Comparison of ENCODE assay signal across 15 cellular contexts in genomic region chr5:74420220-74420619, GRCh38.
DNase-seq lines count a peak whose midpoint lies in the region; ATAC-seq, FAIRE-seq and TF ChIP-seq lines count a peak whose summit lies in the region.
"Had no signal": no experiment of that assay in that cellular context is flagged by ENCODE, and none has a peak within 500 bp of the region (broad histone marks: within the 10 kb centered on the region; RNA-seq: fewer than 3 reads in every experiment).

No MANE protein-coding gene starts in this region.

- no peaks in the 10 kb centered on the region for H3K36me3 ChIP-seq in HEK293 (ENCODE audit: control insufficient read depth in 2 of 2, insufficient read depth in 1 of 2, low read length in 2 of 2)
- no peaks in the 10 kb centered on the region for H3K36me3 ChIP-seq in K562 (ENCODE audit: control insufficient read depth, insufficient read depth, low read length)
- no peaks in the 10 kb centered on the region for H3K36me3 ChIP-seq in smooth muscle cell (ENCODE audit: low read depth)

- no peaks in the 10 kb centered on the region for H3K9me3 Mint-ChIP-seq in mesothelial cell of epicardium
- H3K9me3 Mint-ChIP-seq: CD4-positive, alpha-beta T cell had no signal

- H3K27me3 ChIP-seq in K562 (ENCODE audit: control insufficient read depth in 2 of 2, insufficient read depth in 2 of 2, low read length in 2 of 2), result no peaks in the 10 kb centered on the region
- no peaks in the 10 kb centered on the region for H3K27me3 ChIP-seq in smooth muscle cell (ENCODE audit: low read depth)

- BruUV-seq in K562 (replicated peaks; lab: Mats Ljungman, UMichigan), result no TSS peak

- WGBS in K562 (ENCODE audit: insufficient coverage, low coverage, missing lambda C conversion rate), result 11% methylated on average over 3 of the region's 3 CpGs
- 22% methylated on average over 3 of the region's 3 CpGs for WGBS in smooth muscle cell (ENCODE audit: low lambda C conversion rate)

- in situ Hi-C loops in K562 (cut with MboI), result no loop called here

- intact Hi-C loops in K562 (cut with micrococcal nuclease) (no loop called here), sciatic nerve (cut with DNase I) (no loop called here)

- CTCF ChIA-PET in HEK293 (lab: Yijun Ruan, JAX) (interaction anchor here (0.8 to 1.4 kb wide), 2 partner anchors 10 to 23 kb away, joined by 3 read pairs; no protein-coding TSS in a partner anchor), K562 (lab: Yijun Ruan, JAX; ENCODE audit: low intra/inter-chr PET ratio) (no interaction called here)

- no peak overlapping the region for H3K9ac ChIP-seq in K562 (ENCODE audit: insufficient read depth in 1 of 2, low read depth in 2 of 2, low read length in 2 of 2)
- no peak overlapping the region for H3K9ac ChIP-seq in smooth muscle cell (ENCODE audit: low read depth)

- DNase-seq in K562 (ENCODE audit: extremely low read depth in 1 of 4, low spot score in 3 of 4), result no peak
- DNase-seq in mesothelial cell of epicardium (ENCODE audit: low spot score in 2 of 2, unreplicated experiment in 2 of 2), result no peak
- no peak for DNase-seq in smooth muscle cell (lab: John Stamatoyannopoulos, UW; ENCODE audit: unreplicated experiment)
- no peak for DNase-seq in sciatic nerve (ENCODE audit: low spot score)
- no peak for DNase-seq in stimulated activated CD4-positive, alpha-beta T cell treated with anti-CD3 and anti-CD28 coated beads, Interleukin-4, amount 100 ng/mL, for 24 hours
- DNase-seq: C1 segment of cervical spinal cord; Calu3; CD4-positive, alpha-beta T cell; DMS 273 treated with DMSO at 0.1 percent for 48 hours; IMR-90 had no signal

- no peak for TF ChIP-seq RAD21 in K562 (CRISPR knock-in tag; conservative IDR thresholded peaks at IDR 0.05 in 1 of 2, IDR thresholded peaks at IDR 0.05 in 1 of 2)

- ATAC-seq in K562 (no peak), sciatic nerve (no peak), HG03571 (IDR thresholded peaks at IDR 0.05; ENCODE audit: unreplicated experiment) (no peak)
- ATAC-seq: HCT116 had no signal

- POLR2A ChIA-PET in HEK293 (lab: Yijun Ruan, JAX), result interaction anchor here (1.1 kb wide), 1 partner anchor 220 kb away, joined by 6 read pairs; the partner anchor contains the start of gene ENC1
- POLR2A ChIA-PET in K562 (lab: Yijun Ruan, JAX), result no interaction called here

- no peak for TF ChIP-seq POLR2A in K562 (conservative IDR thresholded peaks at IDR 0.05)

- H3K9me3 ChIP-seq in HEK293 (ENCODE audit: control insufficient read depth, insufficient read depth, low read depth, low read length), result no peaks in the 10 kb centered on the region
- no peaks in the 10 kb centered on the region for H3K9me3 ChIP-seq in K562 (replicated peaks; ENCODE audit: control insufficient read depth, insufficient read depth, low read depth, low read length)
- no peaks in the 10 kb centered on the region for H3K9me3 ChIP-seq in smooth muscle cell (replicated peaks; ENCODE audit: low read depth)

- peaks cover 40% of the 10 kb centered on the region for H3F3A ChIP-seq in smooth muscle cell (ENCODE audit: low read depth)

- H3K4me3 Mint-ChIP-seq in mesothelial cell of epicardium, result no peak overlapping the region
- H3K4me3 Mint-ChIP-seq: B cell; CD4-positive, alpha-beta T cell had no signal

- no peak overlapping the region for H2AFZ ChIP-seq in K562 (ENCODE audit: low read depth, low read length)
- peak overlapping the region; percentile 82 for H2AFZ ChIP-seq in smooth muscle cell (ENCODE audit: low read depth)

- FAIRE-seq in K562 (lab: Jason Lieb, UNC), result no peak
- FAIRE-seq: A204.1 had no signal

- H3K79me2 ChIP-seq in K562 (ENCODE audit: control insufficient read depth, insufficient read depth, low read length) (no peaks in the 10 kb centered on the region), smooth muscle cell (ENCODE audit: low read depth) (no peaks in the 10 kb centered on the region)

- H3K4me1 ChIP-seq in HEK293 (ENCODE audit: control insufficient read depth, insufficient read depth, low read length), result peaks cover 2% of the 10 kb centered on the region
- H3K4me1 ChIP-seq in K562 (replicated peaks in 1 of 2; ENCODE audit: control insufficient read depth in 2 of 2, insufficient read depth in 2 of 2, low read length in 2 of 2), result peaks cover 0 to 6% of the 10 kb centered on the region in 2 experiments; a peak in 2 of 5 replicates
- peaks cover 23% of the 10 kb centered on the region for H3K4me1 ChIP-seq in smooth muscle cell (ENCODE audit: low read depth)

- H3K4me3 ChIP-seq in HEK293 (ENCODE audit: low read depth, low read length) (no peak overlapping the region), K562 (no peak overlapping the region), smooth muscle cell (no peak overlapping the region)

- H3K9me1 ChIP-seq in K562 (ENCODE audit: control insufficient read depth, insufficient read depth, low read length), result no peaks in the 10 kb centered on the region

- no peaks in the 10 kb centered on the region for H3K36me3 Mint-ChIP-seq in mesothelial cell of epicardium

- peak overlapping the region; percentile 35 for H3K27ac Mint-ChIP-seq in mesothelial cell of epicardium
- H3K27ac Mint-ChIP-seq: B cell; CD4-positive, alpha-beta T cell had no signal

- TF ChIP-seq CTCF in HEK293 (tag by site-specific recombination; IDR thresholded peaks at IDR 0.05) (no peak), K562 (IDR thresholded peaks at IDR 0.05 in 2 of 3, conservative IDR thresholded peaks at IDR 0.05 in 1 of 3; ENCODE audit: insufficient read depth in 2 of 3, low read depth in 1 of 3, low read length in 3 of 3) (no peak), mesothelial cell of epicardium (IDR thresholded peaks at IDR 0.05; ENCODE audit: unreplicated experiment) (no peak), smooth muscle cell (IDR thresholded peaks at IDR 0.05; ENCODE audit: borderline replicate concordance, insufficient read depth, poor library complexity, severe bottlenecking) (no peak)

- no peak for TF ChIP-seq EP300 in K562 (IDR thresholded peaks at IDR 0.05; ENCODE audit: low read length)

- H3K4me1 Mint-ChIP-seq in mesothelial cell of epicardium, result peaks cover 40% of the 10 kb centered on the region
- H3K4me1 Mint-ChIP-seq: B cell had no signal

- no peaks in the 10 kb centered on the region for H4K20me1 ChIP-seq in K562 (replicated peaks; ENCODE audit: control insufficient read depth, insufficient read depth, low read length)
- no peaks in the 10 kb centered on the region for H4K20me1 ChIP-seq in smooth muscle cell (ENCODE audit: low read depth)

- H3K27me3 Mint-ChIP-seq in mesothelial cell of epicardium (ENCODE audit: low read depth), result no peaks in the 10 kb centered on the region

- no peak overlapping the region for H3K4me2 ChIP-seq in K562 (ENCODE audit: insufficient read depth, low read length)
- peak overlapping the region; percentile 32 for H3K4me2 ChIP-seq in smooth muscle cell

- no peak overlapping the region for H3K27ac ChIP-seq in HEK293 (ENCODE audit: extremely low read depth, low read depth, low read length)
- no peak overlapping the region for H3K27ac ChIP-seq in K562 (ENCODE audit: extremely low read depth, low read depth, low read length)
- peak overlapping the region; percentile 13 for H3K27ac ChIP-seq in smooth muscle cell (ENCODE audit: low read depth)

TF ChIP-seq in HEK293, 187 proteins besides CTCF, POLR2A, EP300 and RAD21:
- TF ChIP-seq SCRT2 (tag by site-specific recombination; IDR thresholded peaks at IDR 0.05) (no peak), ZSCAN4 (tag by site-specific recombination; IDR thresholded peaks at IDR 0.05) (0 out of 2 replicates have a peak, but pooled peaks have one; percentile 31)
TF ChIP-seq in HEK293: peak in this region for 1.

TF ChIP-seq in K562, 482 proteins besides CTCF, POLR2A, EP300 and RAD21 (continues in another document):
- no peak for TF ChIP-seq SMARCE1 (IDR thresholded peaks at IDR 0.05)
- TF ChIP-seq PRMT5 (CRISPR knock-in tag; IDR thresholded peaks at IDR 0.05), result no peak
